Comparison of ENCODE assay signal across 2 cellular contexts in the genomic region with DNA sequence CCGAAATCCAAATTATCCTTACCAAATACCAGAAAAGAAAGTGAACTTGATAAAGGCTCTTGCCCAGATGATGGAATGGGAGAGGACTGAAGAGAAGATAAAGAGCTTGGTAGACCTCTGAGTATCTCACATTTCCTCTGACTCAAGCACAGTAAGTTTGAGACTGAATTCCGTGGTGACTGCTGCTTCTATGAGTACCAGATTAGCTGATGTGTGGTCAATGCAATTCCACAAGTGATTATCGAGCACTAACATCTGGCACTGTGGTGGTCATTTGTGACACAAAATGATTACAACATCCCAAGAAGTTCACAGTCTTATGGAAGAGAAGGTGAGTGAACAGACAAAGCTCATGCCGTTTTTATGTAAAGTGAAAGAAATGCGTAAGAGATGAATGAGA.
TF ChIP-seq lines count a peak whose summit lies in the region.

No MANE protein-coding gene starts in this region.

TF ChIP-seq in SK-N-SH, 30 proteins besides CTCF, POLR2A, EP300 and RAD21:
- TF ChIP-seq TCF12 (IDR thresholded peaks at IDR 0.05) (peak; percentile 35), NRF1 (IDR thresholded peaks at IDR 0.05; ENCODE audit: low read depth, low read length) (no peak)
- TF ChIP-seq, protein P1, sequence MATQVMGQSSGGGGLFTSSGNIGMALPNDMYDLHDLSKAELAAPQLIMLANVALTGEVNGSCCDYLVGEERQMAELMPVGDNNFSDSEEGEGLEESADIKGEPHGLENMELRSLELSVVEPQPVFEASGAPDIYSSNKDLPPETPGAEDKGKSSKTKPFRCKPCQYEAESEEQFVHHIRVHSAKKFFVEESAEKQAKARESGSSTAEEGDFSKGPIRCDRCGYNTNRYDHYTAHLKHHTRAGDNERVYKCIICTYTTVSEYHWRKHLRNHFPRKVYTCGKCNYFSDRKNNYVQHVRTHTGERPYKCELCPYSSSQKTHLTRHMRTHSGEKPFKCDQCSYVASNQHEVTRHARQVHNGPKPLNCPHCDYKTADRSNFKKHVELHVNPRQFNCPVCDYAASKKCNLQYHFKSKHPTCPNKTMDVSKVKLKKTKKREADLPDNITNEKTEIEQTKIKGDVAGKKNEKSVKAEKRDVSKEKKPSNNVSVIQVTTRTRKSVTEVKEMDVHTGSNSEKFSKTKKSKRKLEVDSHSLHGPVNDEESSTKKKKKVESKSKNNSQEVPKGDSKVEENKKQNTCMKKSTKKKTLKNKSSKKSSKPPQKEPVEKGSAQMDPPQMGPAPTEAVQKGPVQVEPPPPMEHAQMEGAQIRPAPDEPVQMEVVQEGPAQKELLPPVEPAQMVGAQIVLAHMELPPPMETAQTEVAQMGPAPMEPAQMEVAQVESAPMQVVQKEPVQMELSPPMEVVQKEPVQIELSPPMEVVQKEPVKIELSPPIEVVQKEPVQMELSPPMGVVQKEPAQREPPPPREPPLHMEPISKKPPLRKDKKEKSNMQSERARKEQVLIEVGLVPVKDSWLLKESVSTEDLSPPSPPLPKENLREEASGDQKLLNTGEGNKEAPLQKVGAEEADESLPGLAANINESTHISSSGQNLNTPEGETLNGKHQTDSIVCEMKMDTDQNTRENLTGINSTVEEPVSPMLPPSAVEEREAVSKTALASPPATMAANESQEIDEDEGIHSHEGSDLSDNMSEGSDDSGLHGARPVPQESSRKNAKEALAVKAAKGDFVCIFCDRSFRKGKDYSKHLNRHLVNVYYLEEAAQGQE (IDR thresholded peaks at IDR 0.05; ENCODE audit: low read depth, low read length), result no peak

TF ChIP-seq in SK-N-SH treated with all-trans-retinoic acid at 6 μM for 48 hours, 23 proteins besides CTCF, POLR2A, EP300 and RAD21:
- TF ChIP-seq CREB5 (CRISPR knock-in tag; IDR thresholded peaks at IDR 0.05; ENCODE audit: low read depth) (no peak), ZNF565 (CRISPR knock-in tag; conservative IDR thresholded peaks at IDR 0.05; ENCODE audit: low read depth) (no peak), ZC3H10 (CRISPR knock-in tag; IDR thresholded peaks at IDR 0.05) (no peak), SNAI2 (CRISPR knock-in tag; IDR thresholded peaks at IDR 0.05) (no peak), ZFP30 (CRISPR knock-in tag; IDR thresholded peaks at IDR 0.05) (no peak), CSRNP3 (CRISPR knock-in tag; IDR thresholded peaks at IDR 0.05) (no peak), TSHZ2 (CRISPR knock-in tag; IDR thresholded peaks at IDR 0.05) (no peak), ZFP3 (CRISPR knock-in tag; IDR thresholded peaks at IDR 0.05) (no peak), ZNF8 (CRISPR knock-in tag; IDR thresholded peaks at IDR 0.05) (no peak), PPARA (CRISPR knock-in tag; IDR thresholded peaks at IDR 0.05; ENCODE audit: borderline replicate concordance) (no peak), ARNTL (CRISPR knock-in tag; IDR thresholded peaks at IDR 0.05; ENCODE audit: borderline replicate concordance, low read depth) (no peak), ZNF70 (CRISPR knock-in tag; IDR thresholded peaks at IDR 0.05) (no peak), GLIS3 (CRISPR knock-in tag; IDR thresholded peaks at IDR 0.05) (no peak), CSDC2 (CRISPR knock-in tag; IDR thresholded peaks at IDR 0.05) (no peak)
- TF ChIP-seq, protein P2, sequence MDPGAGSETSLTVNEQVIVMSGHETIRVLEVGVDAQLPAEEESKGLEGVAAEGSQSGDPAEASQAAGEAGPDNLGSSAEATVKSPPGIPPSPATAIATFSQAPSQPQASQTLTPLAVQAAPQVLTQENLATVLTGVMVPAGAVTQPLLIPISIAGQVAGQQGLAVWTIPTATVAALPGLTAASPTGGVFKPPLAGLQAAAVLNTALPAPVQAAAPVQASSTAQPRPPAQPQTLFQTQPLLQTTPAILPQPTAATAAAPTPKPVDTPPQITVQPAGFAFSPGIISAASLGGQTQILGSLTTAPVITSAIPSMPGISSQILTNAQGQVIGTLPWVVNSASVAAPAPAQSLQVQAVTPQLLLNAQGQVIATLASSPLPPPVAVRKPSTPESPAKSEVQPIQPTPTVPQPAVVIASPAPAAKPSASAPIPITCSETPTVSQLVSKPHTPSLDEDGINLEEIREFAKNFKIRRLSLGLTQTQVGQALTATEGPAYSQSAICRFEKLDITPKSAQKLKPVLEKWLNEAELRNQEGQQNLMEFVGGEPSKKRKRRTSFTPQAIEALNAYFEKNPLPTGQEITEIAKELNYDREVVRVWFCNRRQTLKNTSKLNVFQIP (CRISPR knock-in tag; IDR thresholded peaks at IDR 0.05; ENCODE audit: borderline replicate concordance, low read depth), result no peak
